ENCODE assay signal across 19 cellular contexts in the genomic region with DNA sequence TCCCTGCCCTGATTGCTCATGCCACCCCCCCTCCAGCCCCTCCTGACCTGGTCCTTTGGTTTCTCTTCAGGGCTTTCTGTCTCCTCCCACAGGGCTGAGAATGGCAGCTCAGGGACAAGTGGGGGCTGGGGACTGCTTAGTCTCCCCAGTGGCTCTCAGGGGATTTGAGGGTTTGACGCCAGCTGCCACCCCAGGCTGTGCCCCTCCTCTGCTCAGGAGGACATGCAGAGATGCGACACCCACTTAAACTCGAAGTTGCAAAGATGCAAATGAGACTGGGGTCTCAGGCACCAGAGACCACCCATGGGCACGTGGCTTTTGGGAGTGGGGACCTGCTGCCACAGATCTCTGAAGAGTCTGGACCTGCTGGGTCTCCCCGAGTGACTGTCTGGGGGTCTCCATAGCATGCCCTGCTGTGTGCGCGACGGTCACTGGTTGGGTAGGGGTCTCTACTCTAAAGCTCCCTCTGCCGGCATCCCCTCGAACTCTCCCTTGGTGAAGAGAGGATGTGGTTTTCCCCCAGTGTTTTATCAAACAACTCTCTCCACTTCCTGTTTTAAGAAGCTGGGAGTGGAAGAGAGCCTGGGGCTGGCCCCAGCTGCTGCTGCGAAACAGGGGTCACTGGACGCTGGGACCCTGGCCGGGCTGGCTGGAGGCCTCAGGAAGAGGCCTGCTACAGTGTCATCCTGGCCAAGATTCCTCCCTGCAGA. TPM values are rescaled to one million over a fixed set of nuclear protein-coding genes. Genes with fewer than 3 reads are reported as not detected.
"Had no signal": no experiment of that assay in that cellular context is flagged by ENCODE, and none has a peak within 500 bp of the region (broad histone marks: within the 10 kb centered on the region; RNA-seq: fewer than 3 reads in every experiment).

No MANE protein-coding gene starts in this region.

RNA-seq across cellular contexts. Expression of gene GGTLC2, which starts 9.4 kb away (rescaled TPM):
- total RNA-seq: activated naive CD8-positive, alpha-beta T cell treated with anti-CD3 and anti-CD28 coated beads for 36 hours; breast epithelium; kidney epithelial cell; left lobe of liver; mesenteric fat pad; mucosa of gallbladder; naive thymus-derived CD4-positive, alpha-beta T cell; osteoblast; posterior vena cava; renal cortical epithelial cell; sciatic nerve; stomach; suprapubic skin; tibial nerve; urinary bladder had no signal
- polyA plus RNA-seq: esophagus; hepatocyte; immature natural killer cell; naive thymus-derived CD4-positive, alpha-beta T cell; small intestine; stomach; urinary bladder had no signal
